In genomic region chr2:147273628-147274027, GRCh38 we compare ENCODE assay signal across 31 cellular contexts.
"Had no signal": no experiment of that assay in that cellular context is flagged by ENCODE, and none has a peak within 500 bp of the region (broad histone marks: within the 10 kb centered on the region; RNA-seq: fewer than 3 reads in every experiment).

No MANE protein-coding gene starts in this region.

- ATAC-seq: activated CD8-positive, alpha-beta memory T cell treated with anti-CD3 and anti-CD28 coated beads, Interleukin-2, amount 10 ng/mL, durations not matched to agents 7 days and 5 days; activated naive CD8-positive, alpha-beta T cell treated with anti-CD3 and anti-CD28 coated beads, Interleukin-2, amount 50 U/mL, for 24 hours; Panc1 had no signal

- H3K27me3 Mint-ChIP-seq: activated CD4-positive, alpha-beta memory T cell treated with anti-CD3 and anti-CD28 coated beads, Interleukin-2, amount 10 ng/mL, durations not matched to agents 7 days and 5 days; activated CD8-positive, alpha-beta memory T cell treated with anti-CD3 and anti-CD28 coated beads, Interleukin-2, amount 10 ng/mL, durations not matched to agents 7 days and 5 days; activated naive CD4-positive, alpha-beta T cell treated with anti-CD3 and anti-CD28 coated beads, Interleukin-2, amount 10 ng/mL, durations not matched to agents 7 days and 5 days; activated naive CD8-positive, alpha-beta T cell; activated naive CD8-positive, alpha-beta T cell treated with anti-CD3 and anti-CD28 coated beads, Interleukin-2, amount 50 U/mL, for 24 hours; brain; central memory CD8-positive, alpha-beta T cell had no signal

- H3K4me2 ChIP-seq: KMS-11 had no signal

- H3K36me3 ChIP-seq: cardiac muscle cell, SJCRH30, WERI-Rb-1 had no signal

- DNase-seq: activated CD4-positive, alpha-beta memory T cell treated with anti-CD3 and anti-CD28 coated beads, Interleukin-2, amount 10 ng/mL, durations not matched to agents 7 days and 5 days; activated CD4-positive, alpha-beta T cell treated with anti-CD3 and anti-CD28 coated beads for 1 hour; activated CD4-positive, alpha-beta T cell treated with anti-CD3 and anti-CD28 coated beads for 48 hours; activated CD4-positive, CD25-positive, alpha-beta regulatory T cell; activated CD8-positive, alpha-beta memory T cell treated with anti-CD3 and anti-CD28 coated beads for 24 hours; activated CD8-positive, alpha-beta memory T cell treated with anti-CD3 and anti-CD28 coated beads, Interleukin-2, amount 10 ng/mL, durations not matched to agents 7 days and 5 days; activated CD8-positive, alpha-beta memory T cell treated with anti-CD3 and anti-CD28 coated beads, Interleukin-2, amount 50 U/mL, for 48 hours; activated effector memory CD4-positive, alpha-beta T cell treated with Interleukin-2 at 50 U/mL for 16 hours; activated naive CD4-positive, alpha-beta T cell treated with anti-CD3 and anti-CD28 coated beads, Interleukin-2, amount 10 ng/mL, durations not matched to agents 7 days and 5 days; activated naive CD8-positive, alpha-beta T cell treated with anti-CD3 and anti-CD28 coated beads, Interleukin-2, amount 50 U/mL, for 24 hours; activated T-cell treated with anti-CD3 and anti-CD28 coated beads, Interleukin-2, amount 50 U/mL, for 48 hours; anterior cingulate cortex; NCI-H1105 treated with DMSO at 0.1 percent for 48 hours; NCI-H1436; NCI-H1694; NCI-H2029; NCI-H345; NCI-H510A; NCI-H526; NCI-H748 treated with DMSO at 0.1 percent for 48 hours; SHP77; SJCRH30; T1000; WERI-Rb-1 had no signal

- H3K4me3 Mint-ChIP-seq: activated CD4-positive, alpha-beta memory T cell treated with anti-CD3 and anti-CD28 coated beads, Interleukin-2, amount 10 ng/mL, durations not matched to agents 7 days and 5 days; activated CD8-positive, alpha-beta memory T cell treated with anti-CD3 and anti-CD28 coated beads, Interleukin-2, amount 10 ng/mL, durations not matched to agents 7 days and 5 days; activated naive CD4-positive, alpha-beta T cell treated with anti-CD3 and anti-CD28 coated beads, Interleukin-2, amount 10 ng/mL, durations not matched to agents 7 days and 5 days; activated naive CD8-positive, alpha-beta T cell; activated naive CD8-positive, alpha-beta T cell treated with anti-CD3 and anti-CD28 coated beads, Interleukin-2, amount 50 U/mL, for 24 hours; brain; central memory CD8-positive, alpha-beta T cell had no signal

- H3K36me3 Mint-ChIP-seq: activated naive CD8-positive, alpha-beta T cell had no signal

- H3K27me3 ChIP-seq: cardiac muscle cell, SJCRH30 had no signal

- H3K4me3 ChIP-seq: cardiac muscle cell, SJCRH30, SK-N-MC had no signal

- H3K27ac Mint-ChIP-seq: activated CD4-positive, alpha-beta memory T cell treated with anti-CD3 and anti-CD28 coated beads, Interleukin-2, amount 10 ng/mL, durations not matched to agents 7 days and 5 days; activated CD8-positive, alpha-beta memory T cell treated with anti-CD3 and anti-CD28 coated beads, Interleukin-2, amount 10 ng/mL, durations not matched to agents 7 days and 5 days; activated naive CD4-positive, alpha-beta T cell treated with anti-CD3 and anti-CD28 coated beads, Interleukin-2, amount 10 ng/mL, durations not matched to agents 7 days and 5 days; activated naive CD8-positive, alpha-beta T cell; activated naive CD8-positive, alpha-beta T cell treated with anti-CD3 and anti-CD28 coated beads, Interleukin-2, amount 50 U/mL, for 24 hours; brain had no signal

- H3K9ac ChIP-seq: KMS-11 had no signal

- H3K4me1 Mint-ChIP-seq: activated CD8-positive, alpha-beta memory T cell treated with anti-CD3 and anti-CD28 coated beads, Interleukin-2, amount 10 ng/mL, durations not matched to agents 7 days and 5 days; activated naive CD8-positive, alpha-beta T cell treated with anti-CD3 and anti-CD28 coated beads, Interleukin-2, amount 50 U/mL, for 24 hours; central memory CD8-positive, alpha-beta T cell had no signal

- H3K27ac ChIP-seq: cardiac muscle cell, KMS-11, SJCRH30, SK-N-MC, WERI-Rb-1 had no signal
